ENCODE assay signal across 17 cellular contexts in the genomic region with DNA sequence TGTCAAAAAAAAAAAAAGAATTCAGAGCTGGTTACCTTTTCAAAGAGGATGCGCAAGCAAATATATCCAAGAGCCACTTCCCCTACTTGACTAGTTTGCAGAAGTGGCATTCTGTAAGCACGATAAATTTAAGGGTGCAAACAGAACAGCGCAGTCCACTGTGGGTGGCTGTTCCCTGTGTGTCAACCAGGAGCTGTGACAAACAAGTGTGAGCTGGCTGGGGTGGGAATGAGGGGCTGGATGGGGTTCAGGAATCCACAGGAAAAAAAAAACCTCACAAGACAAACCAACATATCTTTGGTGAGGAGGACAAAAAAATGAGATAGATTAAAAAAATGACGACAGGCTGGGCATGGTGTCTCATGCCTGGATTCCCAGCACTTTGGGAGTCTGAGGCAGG.
"Had no signal": no experiment of that assay in that cellular context is flagged by ENCODE, and none has a peak within 500 bp of the region (broad histone marks: within the 10 kb centered on the region; RNA-seq: fewer than 3 reads in every experiment).

No MANE protein-coding gene starts in this region.

- H3K9me3 Mint-ChIP-seq: immature natural killer cell; mesothelial cell of epicardium; natural killer cell treated with Interleukin-12 subunit alpha and Interleukin-12 subunit beta and Interleukin-15 and Interleukin-18, amount 100 ng/mL, for 72 hours; neural progenitor cell had no signal

- H3K27ac Mint-ChIP-seq: mesothelial cell of epicardium, neural progenitor cell, progenitor cell of endocrine pancreas had no signal

- DNase-seq: colonic mucosa; effector CD4-positive, alpha-beta T cell; gastrocnemius medialis; immature natural killer cell; left lung; nucleus accumbens; ovary; right cardiac atrium; stimulated activated CD4-positive, alpha-beta T cell treated with anti-CD3 and anti-CD28 coated beads, Interleukin-15, amount 100 ng/mL, for 24 hours; stimulated activated CD4-positive, alpha-beta T cell treated with anti-CD3 and anti-CD28 coated beads, Interleukin-2, amount 100 ng/mL, for 24 hours; stimulated activated CD4-positive, alpha-beta T cell treated with anti-CD3 and anti-CD28 coated beads, Interleukin-4, amount 100 ng/mL, for 4 hours; stimulated activated naive CD4-positive, alpha-beta T cell treated with Interleukin-2 at 50 U/mL for 16 hours; trophoblast cell had no signal

- H3K27me3 Mint-ChIP-seq: natural killer cell treated with Interleukin-12 subunit alpha and Interleukin-12 subunit beta and Interleukin-15 and Interleukin-18, amount 100 ng/mL, for 72 hours; progenitor cell of endocrine pancreas had no signal

- ATAC-seq: gastrocnemius medialis; left lung; natural killer cell treated with Interleukin-12 subunit alpha and Interleukin-12 subunit beta and Interleukin-15 and Interleukin-18, amount 100 ng/mL, for 72 hours; right cardiac atrium had no signal

- H3K4me1 Mint-ChIP-seq: immature natural killer cell, mesothelial cell of epicardium, neural progenitor cell had no signal

- H3K4me3 Mint-ChIP-seq: immature natural killer cell; mesothelial cell of epicardium; natural killer cell treated with Interleukin-12 subunit alpha and Interleukin-12 subunit beta and Interleukin-15 and Interleukin-18, amount 100 ng/mL, for 72 hours; neural progenitor cell had no signal
